Comparison of ENCODE assay signal across 26 cellular contexts in the genomic region with DNA sequence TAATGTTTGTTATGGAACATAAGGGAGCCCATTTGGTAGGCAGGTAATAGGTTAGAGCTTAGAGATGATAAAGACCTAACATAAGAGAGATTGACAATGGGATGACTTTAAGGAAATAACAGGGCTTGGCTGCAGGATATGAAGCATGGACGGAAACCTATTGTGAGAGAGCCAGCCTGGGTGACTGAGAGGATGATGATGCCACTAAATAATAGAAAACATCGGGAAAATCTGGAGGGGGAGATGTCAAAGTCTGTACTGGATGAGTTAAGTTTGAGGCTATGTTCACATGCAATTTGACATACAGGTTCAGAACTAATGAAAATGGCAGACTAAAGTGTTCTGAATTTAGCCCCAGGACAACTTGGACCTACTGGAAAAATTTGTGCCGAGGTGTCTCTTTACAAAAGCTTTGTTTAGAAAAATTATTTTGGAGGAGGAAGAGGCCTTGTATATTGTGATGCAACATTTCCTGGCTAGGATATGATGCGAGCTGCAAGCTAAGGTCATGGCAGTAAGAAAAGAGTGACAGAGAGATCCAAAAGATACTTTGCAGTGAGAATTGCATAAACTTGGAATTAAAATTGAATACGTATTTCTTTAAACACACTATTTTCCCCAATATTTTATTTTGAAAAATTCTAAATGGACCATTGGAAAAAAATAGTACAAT.
"Had no signal": no experiment of that assay in that cellular context is flagged by ENCODE, and none has a peak within 500 bp of the region (broad histone marks: within the 10 kb centered on the region; RNA-seq: fewer than 3 reads in every experiment).

No MANE protein-coding gene starts in this region.

- H3K27me3 Mint-ChIP-seq: type B pancreatic cell had no signal

- H3K4me2 ChIP-seq: neural progenitor cell had no signal

- H3K36me3 Mint-ChIP-seq: naive thymus-derived CD4-positive, alpha-beta T cell; neural progenitor cell; stimulated activated memory B cell treated with anti-CD40 and anti-IgM and Interleukin-4, amounts not matched to agents 10 μg/mL and 1 μg/mL and 100 μg/mL, for 72 hours; type B pancreatic cell had no signal

- H3K9me3 ChIP-seq: colonic mucosa, heart right ventricle, prostate gland, right atrium auricular region, spleen, testis, tibial artery had no signal

- DNase-seq: colonic mucosa; effector memory CD8-positive, alpha-beta T cell; foreskin keratinocyte; glutamatergic neuron; heart right ventricle; hippocampal formation; islet precursor cell; mesendoderm; midbrain; naive thymus-derived CD4-positive, alpha-beta T cell; spleen; stimulated activated CD4-positive, alpha-beta T cell treated with anti-CD3 and anti-CD28 coated beads, Interleukin-4, amount 100 ng/mL, for 4 hours; stimulated activated naive CD8-positive, alpha-beta T cell treated with anti-CD3 and anti-CD28 coated beads, Interleukin-15, Interleukin-2, amounts not matched to agents 100 U/mL and 50 U/mL, for 24 hours; substantia nigra; testis; tibial artery had no signal

- H2AFZ ChIP-seq: neural progenitor cell, parathyroid adenoma had no signal

- H3K27ac ChIP-seq: colonic mucosa, foreskin keratinocyte, heart right ventricle, neural progenitor cell, parathyroid adenoma, prostate gland, right atrium auricular region, skin epidermis, testis, tibial artery had no signal

- H3K79me2 ChIP-seq: parathyroid adenoma had no signal

- H3K27ac Mint-ChIP-seq: dendritic cell treated with granulocyte-macrophage colony-stimulating factor and Interleukin-4, amounts not matched to agents 40 ng/mL and 50 ng/mL, for 4 days; effector memory CD8-positive, alpha-beta T cell; naive thymus-derived CD4-positive, alpha-beta T cell; neural progenitor cell; stimulated activated memory B cell treated with anti-CD40 and anti-IgM and Interleukin-4, amounts not matched to agents 10 μg/mL and 1 μg/mL and 100 μg/mL, for 72 hours; type B pancreatic cell had no signal

- H3K4me3 Mint-ChIP-seq: dendritic cell treated with granulocyte-macrophage colony-stimulating factor and Interleukin-4, amounts not matched to agents 40 ng/mL and 50 ng/mL, for 4 days; effector memory CD8-positive, alpha-beta T cell; naive thymus-derived CD4-positive, alpha-beta T cell; nephron; neural progenitor cell; stimulated activated memory B cell treated with anti-CD40 and anti-IgM and Interleukin-4, amounts not matched to agents 10 μg/mL and 1 μg/mL and 100 μg/mL, for 72 hours; type B pancreatic cell had no signal

- H3K4me3 ChIP-seq: colonic mucosa, heart right ventricle, lung, neural progenitor cell, prostate gland, right atrium auricular region, skin epidermis, spleen, testis, tibial artery had no signal

- H3K4me1 ChIP-seq: colonic mucosa, foreskin keratinocyte, parathyroid adenoma, prostate gland, right atrium auricular region, testis, tibial artery had no signal

- H3K9ac ChIP-seq: neural progenitor cell, parathyroid adenoma had no signal

- H3K4me1 Mint-ChIP-seq: stimulated activated memory B cell treated with anti-CD40 and anti-IgM and Interleukin-4, amounts not matched to agents 10 μg/mL and 1 μg/mL and 100 μg/mL, for 72 hours had no signal

- H3K27me3 ChIP-seq: colonic mucosa, foreskin keratinocyte, heart right ventricle, neural progenitor cell, right atrium auricular region, testis had no signal

- H3K9me3 Mint-ChIP-seq: dendritic cell treated with granulocyte-macrophage colony-stimulating factor and Interleukin-4, amounts not matched to agents 40 ng/mL and 50 ng/mL, for 4 days; effector memory CD8-positive, alpha-beta T cell; neural progenitor cell; type B pancreatic cell had no signal

- H3K36me3 ChIP-seq: colonic mucosa, heart right ventricle, neural progenitor cell, prostate gland, right atrium auricular region, spleen, tibial artery had no signal
